8 cellular contexts compared by ENCODE assay signal in the genomic region with DNA sequence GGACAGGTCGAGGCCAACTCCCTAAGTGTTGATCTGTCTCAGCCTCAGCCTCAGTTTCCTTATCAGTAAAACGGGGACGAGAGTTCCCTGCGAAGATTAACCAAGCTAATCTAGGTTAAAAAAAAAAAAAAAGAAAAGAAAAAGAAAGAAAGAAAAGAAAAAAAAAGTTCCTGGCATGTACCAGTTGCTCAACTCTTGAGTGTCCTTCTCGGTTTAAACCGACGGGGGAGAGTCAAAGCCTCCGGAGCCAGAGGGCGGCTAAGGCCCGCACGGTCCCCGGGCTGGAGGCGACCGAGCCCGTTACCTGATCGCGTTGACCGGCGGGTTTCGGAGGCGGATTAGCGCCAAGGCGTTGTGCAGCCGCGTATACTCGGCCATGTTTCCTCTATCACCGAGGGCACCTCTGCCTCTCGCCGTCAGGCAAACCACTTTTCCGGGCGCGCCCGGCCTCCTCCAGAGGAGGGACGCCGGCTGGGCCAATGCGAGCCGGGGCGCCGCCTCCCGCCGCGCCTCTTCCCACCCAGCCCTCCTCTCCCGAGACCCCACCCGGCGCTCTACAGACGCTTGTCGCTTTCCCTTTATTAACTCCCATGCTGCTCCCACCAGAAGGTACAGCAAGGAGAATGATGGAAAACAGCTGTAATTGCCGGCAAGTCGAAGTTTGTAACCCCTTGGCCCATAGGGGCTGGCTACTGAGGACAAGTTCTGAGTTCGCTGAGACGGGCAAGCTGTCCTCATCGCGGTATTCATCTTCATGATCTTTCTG. TPM values are rescaled to one million over a fixed set of nuclear protein-coding genes. Genes with fewer than 3 reads are reported as not detected.
DNase-seq lines count a peak whose midpoint lies in the region; ATAC-seq and TF ChIP-seq lines count a peak whose summit lies in the region.

A gene (minus strand): TSS at position 405 of the 766 bp plus-strand sequence. CDS start 27 bp downstream, at position 378.

- DNase-seq in NCI-H748 treated with DMSO at 0.1 percent for 48 hours (lab: John Stamatoyannopoulos, UW), result peak; percentile 27
- DNase-seq in activated CD8-positive, alpha-beta memory T cell treated with anti-CD3 and anti-CD28 coated beads, Interleukin-2, amount 50 U/mL, for 48 hours, result peak; percentile 80
- peak; percentile 77 for DNase-seq in epithelial cell of esophagus (ENCODE audit: low read depth)
- DNase-seq in stimulated activated CD8-positive, alpha-beta memory T cell treated with anti-CD3 and anti-CD28 coated beads, Interleukin-4, amount 100 ng/mL, for 1 hour (ENCODE audit: low read depth in 2 of 2, low spot score in 1 of 2), result peak; percentile 22 to 38
- DNase-seq in occipital lobe (lab: John Stamatoyannopoulos, UW), result no peak

- H3K4me3 ChIP-seq in GM12875 (ENCODE audit: low read depth, low read length) (peak within 1 kb of the TSS; percentile 73), epithelial cell of esophagus (ENCODE audit: low read length) (peak within 1 kb of the TSS; percentile 57), mononuclear cell (ENCODE audit: low read length) (peak within 1 kb of the TSS; percentile 59)

- TF ChIP-seq CTCF in GM12875 (IDR thresholded peaks at IDR 0.05; ENCODE audit: borderline replicate concordance, insufficient read depth, low read depth, low read length), result no peak
- TF ChIP-seq CTCF in epithelial cell of esophagus (IDR thresholded peaks at IDR 0.05; ENCODE audit: insufficient read depth, low read depth, low read length, missing control alignments), result peak; percentile 8

- peaks cover 4% of the 10 kb centered on the region for H3K9me3 ChIP-seq in mononuclear cell (ENCODE audit: low read depth, low read length)

- peaks cover 8% of the 10 kb centered on the region for H3K4me1 ChIP-seq in mononuclear cell (ENCODE audit: insufficient read depth, low read length)

- ATAC-seq in HG03039 (IDR thresholded peaks at IDR 0.05; ENCODE audit: unreplicated experiment), result peak; percentile 78

- H3K27me3 ChIP-seq in mononuclear cell (ENCODE audit: insufficient read depth, low read length), result peaks cover 3% of the 10 kb centered on the region

RNA-seq across cellular contexts. Expression of the gene that starts here (rescaled TPM):
- total RNA-seq in mononuclear cell, result under 0.01 TPM
- total RNA-seq in occipital lobe, result 1.4 TPM
